In genomic region chr4:177434667-177435066, GRCh38 we compare ENCODE assay signal across 29 cellular contexts.
"Had no signal": no experiment of that assay in that cellular context is flagged by ENCODE, and none has a peak within 500 bp of the region (broad histone marks: within the 10 kb centered on the region; RNA-seq: fewer than 3 reads in every experiment).

No MANE protein-coding gene starts in this region.

- H3K27ac ChIP-seq: coronary artery, dorsolateral prefrontal cortex, epithelial cell of prostate, esophagus squamous epithelium, gastrocnemius medialis, heart right ventricle, left lung, lower lobe of right lung had no signal

- FAIRE-seq: colon, endometrium, islet of Langerhans, keratinocyte had no signal

- H3K4me3 ChIP-seq: coronary artery, dorsolateral prefrontal cortex, esophagus squamous epithelium, gastrocnemius medialis, heart right ventricle, left lung, lower lobe of right lung, mucosa of descending colon had no signal

- H3K4me1 ChIP-seq: esophagus squamous epithelium, gastrocnemius medialis, heart right ventricle, left lung, lower lobe of right lung had no signal

- H3K9me3 Mint-ChIP-seq: endodermal cell, mesothelial cell of epicardium, naive B cell had no signal

- ATAC-seq: esophagus mucosa, gastrocnemius medialis, heart right ventricle, left cardiac atrium, left lung, left ventricle myocardium superior, lower lobe of right lung, mucosa of descending colon had no signal

- H3K27me3 Mint-ChIP-seq: naive B cell had no signal

- DNase-seq: dermis blood vessel endothelial cell; dorsolateral prefrontal cortex; effector CD4-positive, alpha-beta T cell; effector memory CD4-positive, alpha-beta T cell; endodermal cell; erythroblast; esophagus squamous epithelium; foreskin fibroblast; foreskin melanocyte; gastrocnemius medialis; glutamatergic neuron; head of caudate nucleus; heart right ventricle; hippocampal formation; left cardiac atrium; left lung; left ventricle myocardium superior; lower lobe of right lung; mesenchymal stem cell; mucosa of descending colon; naive B cell had no signal

- H3K9me3 ChIP-seq: esophagus squamous epithelium, gastrocnemius medialis, heart right ventricle, left lung, lower lobe of right lung, mucosa of descending colon had no signal

- H3K4me3 Mint-ChIP-seq: endodermal cell, mesothelial cell of epicardium, naive B cell had no signal

- H3K4me1 Mint-ChIP-seq: endodermal cell had no signal

- H3K27me3 ChIP-seq: dorsolateral prefrontal cortex, esophagus squamous epithelium, gastrocnemius medialis, heart right ventricle, left lung had no signal

- H3K27ac Mint-ChIP-seq: endodermal cell, mesothelial cell of epicardium had no signal
